Comparison of ENCODE assay signal across 8 cellular contexts in genomic region chr16:28163699-28164584, GRCh38. TPM values are rescaled to one million over a fixed set of nuclear protein-coding genes. Genes with fewer than 3 reads are reported as not detected.
A peak's percentile ranks its signal among the peaks of the same experiment; 100 is the strongest.
DNase-seq lines count a peak whose midpoint lies in the region; ATAC-seq and TF ChIP-seq lines count a peak whose summit lies in the region.

No MANE protein-coding gene starts in this region.

- no TSS peak for BruUV-seq in Calu3 (replicated peaks; lab: Mats Ljungman, UMichigan)

- intact Hi-C loops in Calu3 (cut with micrococcal nuclease; ENCODE audit: unreplicated experiment) (no loop called here), esophagus muscularis mucosa (cut with DNase I) (no loop called here)

- H3K27me3 Mint-ChIP-seq in Calu3 (ENCODE audit: unreplicated experiment), result no peaks in the 10 kb centered on the region
- H3K27me3 Mint-ChIP-seq in activated CD4-positive, alpha-beta T cell treated with anti-CD3 and anti-CD28 coated beads, Interleukin-2, amount 10 ng/mL, durations not matched to agents 7 days and 5 days, result no peaks in the 10 kb centered on the region

- no peak for TF ChIP-seq CTCF in Calu3 (IDR thresholded peaks at IDR 0.05; ENCODE audit: unreplicated experiment)
- TF ChIP-seq CTCF in esophagus muscularis mucosa (IDR thresholded peaks at IDR 0.05), result no peak
- TF ChIP-seq CTCF in osteoblast (IDR thresholded peaks at IDR 0.05; ENCODE audit: extremely low read depth, low read depth, low read length), result no peak

- DNase-seq in Calu3, result no peak
- peak; percentile 70 for DNase-seq in OCI-M1 (lab: John Stamatoyannopoulos, UW)
- no peak for DNase-seq in esophagus muscularis mucosa (ENCODE audit: extremely low spot score)
- DNase-seq in osteoblast (ENCODE audit: insufficient read length, low spot score, missing footprints), result no peak
- no peak for DNase-seq in DMS79 treated with DMSO at 0.1 percent for 48 hours (lab: John Stamatoyannopoulos, UW)
- DNase-seq in activated effector memory CD4-positive, alpha-beta T cell treated with Interleukin-2 at 50 U/mL for 16 hours, result no peak
- DNase-seq in activated CD4-positive, alpha-beta T cell treated with anti-CD3 and anti-CD28 coated beads, Interleukin-2, amount 10 ng/mL, durations not matched to agents 7 days and 5 days, result no peak

- TF ChIP-seq POLR2A in esophagus muscularis mucosa (IDR thresholded peaks at IDR 0.05; ENCODE audit: low read depth), result no peak

- H3K4me3 ChIP-seq in esophagus muscularis mucosa, result no peak overlapping the region
- H3K4me3 ChIP-seq in osteoblast (ENCODE audit: insufficient read depth, low read length), result no peak overlapping the region

- POLR2A ChIA-PET in activated CD4-positive, alpha-beta T cell treated with anti-CD3 and anti-CD28 coated beads, Interleukin-2, amount 10 ng/mL, durations not matched to agents 7 days and 5 days (lab: Charles Lee), result no interaction called here

- H3K27me3 ChIP-seq in esophagus muscularis mucosa (no peaks in the 10 kb centered on the region), osteoblast (ENCODE audit: insufficient read depth, low read length) (no peaks in the 10 kb centered on the region)

- ATAC-seq in GM21825 (IDR thresholded peaks at IDR 0.05; ENCODE audit: unreplicated experiment), result no peak

- no peak for TF ChIP-seq EP300 in esophagus muscularis mucosa (IDR thresholded peaks at IDR 0.05)

- H3K27ac Mint-ChIP-seq in Calu3 (ENCODE audit: unreplicated experiment), result peak overlapping the region; percentile 14
- no peak overlapping the region for H3K27ac Mint-ChIP-seq in activated CD4-positive, alpha-beta T cell treated with anti-CD3 and anti-CD28 coated beads, Interleukin-2, amount 10 ng/mL, durations not matched to agents 7 days and 5 days

- peaks cover 27% of the 10 kb centered on the region for H3K36me3 Mint-ChIP-seq in Calu3 (ENCODE audit: insufficient read depth, unreplicated experiment)
- H3K36me3 Mint-ChIP-seq in activated CD4-positive, alpha-beta T cell treated with anti-CD3 and anti-CD28 coated beads, Interleukin-2, amount 10 ng/mL, durations not matched to agents 7 days and 5 days (ENCODE audit: low read depth), result peaks cover 65% of the 10 kb centered on the region

- no peaks in the 10 kb centered on the region for H3K9me3 Mint-ChIP-seq in Calu3 (ENCODE audit: low read depth, unreplicated experiment)
- no peaks in the 10 kb centered on the region for H3K9me3 Mint-ChIP-seq in activated CD4-positive, alpha-beta T cell treated with anti-CD3 and anti-CD28 coated beads, Interleukin-2, amount 10 ng/mL, durations not matched to agents 7 days and 5 days

- H4K20me1 ChIP-seq in osteoblast (ENCODE audit: insufficient read depth, low read length), result peaks cover 6% of the 10 kb centered on the region

- 78% methylated on average over 6 of the region's 6 CpGs for WGBS in esophagus muscularis mucosa

- H3K36me3 ChIP-seq in esophagus muscularis mucosa (peaks cover 26 to 48% (median 35%) of the 10 kb centered on the region in 4 donors), osteoblast (ENCODE audit: insufficient read depth, low read length) (peaks cover 34% of the 10 kb centered on the region)

- peaks cover 16% of the 10 kb centered on the region for H3K4me1 Mint-ChIP-seq in Calu3 (ENCODE audit: low read depth, unreplicated experiment)
- peaks cover 87% of the 10 kb centered on the region for H3K4me1 Mint-ChIP-seq in activated CD4-positive, alpha-beta T cell treated with anti-CD3 and anti-CD28 coated beads, Interleukin-2, amount 10 ng/mL, durations not matched to agents 7 days and 5 days

- H2AFZ ChIP-seq in osteoblast (ENCODE audit: low read length), result no peak overlapping the region

- H3K9me3 ChIP-seq in esophagus muscularis mucosa, result no peaks in the 10 kb centered on the region
- H3K9me3 ChIP-seq in osteoblast (ENCODE audit: low read depth, low read length), result no peaks in the 10 kb centered on the region

- H3K4me3 Mint-ChIP-seq in Calu3 (ENCODE audit: low read depth, unreplicated experiment), result no peak overlapping the region
- H3K4me3 Mint-ChIP-seq in activated CD4-positive, alpha-beta T cell treated with anti-CD3 and anti-CD28 coated beads, Interleukin-2, amount 10 ng/mL, durations not matched to agents 7 days and 5 days, result no peak overlapping the region

- H3K79me2 ChIP-seq in osteoblast (ENCODE audit: insufficient read depth, low read length), result peaks cover 75% of the 10 kb centered on the region

- CTCF ChIA-PET in Calu3 (lab: Charles Lee), result no interaction called here
- CTCF ChIA-PET in activated CD4-positive, alpha-beta T cell treated with anti-CD3 and anti-CD28 coated beads, Interleukin-2, amount 10 ng/mL, durations not matched to agents 7 days and 5 days (lab: Charles Lee), result interaction anchor here (0.6 to 2.0 kb wide), 5 partner anchors 10 to 19 kb away, joined by 3 to 6 read pairs (median 3); no protein-coding TSS in a partner anchor

- peak overlapping the region; percentile 60 for H3K4me2 ChIP-seq in osteoblast (ENCODE audit: insufficient read depth, low read length)

- peak overlapping the region in 3 of 4 donors; percentile 8 to 47 (median 29) for H3K27ac ChIP-seq in esophagus muscularis mucosa (replicated peaks in 1 of 4)
- H3K27ac ChIP-seq in osteoblast (ENCODE audit: low read depth, low read length), result peak overlapping the region; percentile 81

- H3K4me1 ChIP-seq in esophagus muscularis mucosa (peaks cover 0 to 21% (median 16%) of the 10 kb centered on the region in 4 donors), osteoblast (ENCODE audit: insufficient read depth, low read length) (peaks cover 35% of the 10 kb centered on the region)

RNA-seq across cellular contexts. Expression of gene XPO6, which starts 47.8 kb away (rescaled TPM):
- total RNA-seq in Calu3 (2022) (149 and 153 TPM in 2 replicates), esophagus muscularis mucosa (10 to 100 TPM; 39.0 to 68.3 (median 51.1) TPM), osteoblast (82.2 and 102 TPM in 2 replicates)
- total RNA-seq in activated CD4-positive, alpha-beta T cell treated with anti-CD3 and anti-CD28 coated beads, Interleukin-2, amount 10 ng/mL, durations not matched to agents 7 days and 5 days, result 100 to 1,000 TPM; 237 to 304 TPM
